ENCODE assay signal across 9 cellular contexts in the genomic region with DNA sequence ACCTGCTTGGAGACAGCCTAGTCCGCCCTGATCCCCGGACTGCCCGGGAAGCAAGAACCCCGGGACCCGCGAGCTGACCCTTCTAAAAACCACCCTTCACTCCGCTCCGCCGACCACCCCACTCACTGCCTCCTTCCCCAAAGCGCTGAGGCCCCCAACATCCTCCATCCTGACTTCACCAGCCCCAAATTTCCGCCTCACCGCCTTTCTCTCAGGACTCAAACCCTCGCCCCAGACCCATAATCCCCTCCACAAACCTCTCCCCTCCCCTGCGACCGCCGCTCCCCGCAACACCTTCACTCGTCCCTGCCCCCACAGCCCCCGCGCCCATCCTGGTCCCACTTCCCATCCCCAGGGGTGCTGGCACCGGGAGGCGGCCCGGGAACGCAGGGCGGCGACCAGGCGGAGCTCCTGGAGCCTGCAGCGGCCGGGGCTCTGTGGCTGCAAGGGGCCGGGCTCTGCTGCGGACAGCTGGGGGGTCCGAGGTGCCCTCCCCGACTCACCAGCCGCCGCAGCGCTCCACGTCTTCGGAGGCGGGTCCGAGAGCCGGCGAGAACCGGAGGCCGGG. TPM values are rescaled to one million over a fixed set of nuclear protein-coding genes. Genes with fewer than 3 reads are reported as not detected.
DNase-seq lines count a peak whose midpoint lies in the region; FAIRE-seq and TF ChIP-seq lines count a peak whose summit lies in the region.
"Had no signal": no experiment of that assay in that cellular context is flagged by ENCODE, and none has a peak within 500 bp of the region (broad histone marks: within the 10 kb centered on the region; RNA-seq: fewer than 3 reads in every experiment).

No MANE protein-coding gene starts in this region.

- no peak for FAIRE-seq in RCC 7860 (lab: Jason Lieb, UNC)
- FAIRE-seq: colon had no signal

- H3K27me3 Mint-ChIP-seq in activated T-cell treated with anti-CD3 and anti-CD28 coated beads, Interleukin-2, amount 50 U/mL, for 24 hours, result no peaks in the 10 kb centered on the region
- H3K27me3 Mint-ChIP-seq in nephron (ENCODE audit: low read depth), result peaks cover 4% of the 10 kb centered on the region

- H3K36me3 ChIP-seq in SJSA1, result no peaks in the 10 kb centered on the region
- H3K36me3 ChIP-seq in esophagus muscularis mucosa, result no peaks in the 10 kb centered on the region

- H3K9me3 ChIP-seq in SJSA1 (replicated peaks), result no peaks in the 10 kb centered on the region
- no peaks in the 10 kb centered on the region for H3K9me3 ChIP-seq in esophagus muscularis mucosa

- TF ChIP-seq POLR2A in esophagus muscularis mucosa (IDR thresholded peaks at IDR 0.05; ENCODE audit: low read depth), result no peak

- intact Hi-C loops in esophagus muscularis mucosa (cut with DNase I), result no loop called here

- H3K4me1 ChIP-seq in SJSA1 (replicated peaks) (peaks cover 9% of the 10 kb centered on the region), esophagus muscularis mucosa (peaks cover 12 to 19% (median 17%) of the 10 kb centered on the region in 4 donors)

- H3K4me3 ChIP-seq in SJSA1 (peak overlapping the region; percentile 74), esophagus muscularis mucosa (peak overlapping the region; percentile 71 to 92 (median 89))

- H3K36me3 Mint-ChIP-seq in activated T-cell treated with anti-CD3 and anti-CD28 coated beads, Interleukin-2, amount 50 U/mL, for 24 hours (ENCODE audit: low read depth), result no peaks in the 10 kb centered on the region
- H3K36me3 Mint-ChIP-seq in nephron (ENCODE audit: low read depth), result no peaks in the 10 kb centered on the region

- H3K27ac Mint-ChIP-seq in activated T-cell treated with anti-CD3 and anti-CD28 coated beads, Interleukin-2, amount 50 U/mL, for 24 hours, result peak overlapping the region; percentile 49
- H3K27ac Mint-ChIP-seq in nephron, result peak overlapping the region; percentile 71 to 80 (median 72)

- peak overlapping the region; percentile 88 for H3K4me3 Mint-ChIP-seq in activated T-cell treated with anti-CD3 and anti-CD28 coated beads, Interleukin-2, amount 50 U/mL, for 24 hours
- peak overlapping the region; percentile 95 to 98 (median 96) for H3K4me3 Mint-ChIP-seq in nephron

- no peak for DNase-seq in activated T-cell treated with anti-CD3 and anti-CD28 coated beads, Interleukin-2, amount 50 U/mL, for 24 hours
- DNase-seq in activated T-cell treated with anti-CD3 and anti-CD28 coated beads, Interleukin-2, amount 50 U/mL, for 1 hour, result no peak
- DNase-seq in SJSA1 (ENCODE audit: low read depth in 1 of 2, low spot score in 2 of 2), result peak in 1 of 2 experiments; percentile 16
- DNase-seq in esophagus muscularis mucosa (ENCODE audit: extremely low spot score), result no peak
- DNase-seq in RCC 7860 (ENCODE audit: low spot score), result no peak
- DNase-seq in NOMO-1 treated with dmso at 0.1 percent for 144 hours (lab: John Stamatoyannopoulos, UW; ENCODE audit: unreplicated experiment), result no peak
- DNase-seq in stimulated activated CD8-positive, alpha-beta memory T cell treated with anti-CD3 and anti-CD28 coated beads, Interleukin-4, amount 100 ng/mL, for 48 hours, result no peak

- H3K4me1 Mint-ChIP-seq in activated T-cell treated with anti-CD3 and anti-CD28 coated beads, Interleukin-2, amount 50 U/mL, for 24 hours (ENCODE audit: low read depth), result peaks cover 18% of the 10 kb centered on the region
- peaks cover 17% of the 10 kb centered on the region for H3K4me1 Mint-ChIP-seq in nephron

- under 1% methylated on average over 20 of the region's 44 CpGs for WGBS in esophagus muscularis mucosa

- TF ChIP-seq CTCF in esophagus muscularis mucosa (IDR thresholded peaks at IDR 0.05) (no peak), nephron (IDR thresholded peaks at IDR 0.05; ENCODE audit: unreplicated experiment in 3 of 3) (no peak)

- H3K27ac ChIP-seq in SJSA1 (no peak overlapping the region), esophagus muscularis mucosa (replicated peaks in 1 of 4) (peak overlapping the region; percentile 88 to 95 (median 90))

- no peaks in the 10 kb centered on the region for H3K9me3 Mint-ChIP-seq in activated T-cell treated with anti-CD3 and anti-CD28 coated beads, Interleukin-2, amount 50 U/mL, for 24 hours
- H3K9me3 Mint-ChIP-seq in nephron, result no peaks in the 10 kb centered on the region

- TF ChIP-seq EP300 in esophagus muscularis mucosa (IDR thresholded peaks at IDR 0.05), result no peak

- H3K27me3 ChIP-seq in SJSA1 (replicated peaks), result no peaks in the 10 kb centered on the region
- H3K27me3 ChIP-seq in esophagus muscularis mucosa, result no peaks in the 10 kb centered on the region

RNA-seq across cellular contexts. Expression of a gene that starts 0.3 kb away (rescaled TPM):
- total RNA-seq in SJSA1 (2014; rRNA removed; shearing (Covaris generic)), result 9.9 and 16.3 TPM in 2 replicates
- 10 to 100 TPM; 19.2 to 26.2 (median 24.0) TPM for total RNA-seq in esophagus muscularis mucosa
